In the genomic region with DNA sequence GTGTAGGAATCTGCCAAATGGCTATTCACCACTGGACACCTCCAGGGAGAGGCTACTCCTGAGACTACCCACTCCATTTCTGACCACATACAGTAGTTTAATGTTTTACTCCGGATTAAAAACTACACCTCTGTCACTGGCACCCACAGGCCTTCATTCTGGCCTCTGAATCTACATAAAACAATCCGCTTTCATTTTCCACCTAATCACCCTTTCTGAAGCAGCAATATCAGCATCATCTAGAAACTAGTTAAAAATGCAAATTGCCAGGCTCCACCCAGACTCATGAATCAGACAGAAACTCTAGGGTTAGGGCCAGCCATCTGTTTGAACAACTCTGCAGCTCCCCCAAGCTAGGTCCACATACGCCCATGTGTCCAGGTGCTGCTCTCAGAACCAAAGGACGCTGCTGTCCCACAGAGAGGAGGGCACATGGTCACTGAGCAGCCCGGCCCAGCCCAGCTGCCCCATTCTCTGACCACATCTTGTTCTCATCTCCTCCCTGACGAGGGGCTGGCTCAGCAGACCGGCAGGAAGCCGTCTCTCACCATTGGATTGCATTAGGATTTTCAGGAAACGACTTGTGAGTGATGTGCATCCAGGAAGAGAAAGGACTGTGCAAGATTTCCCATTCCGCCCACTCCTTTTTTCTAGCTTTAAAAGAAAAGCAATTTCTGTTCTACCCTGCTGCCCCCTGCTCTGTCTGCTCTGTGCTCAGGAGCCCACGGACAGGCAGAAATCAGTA, we compare ENCODE assay signal across 8 cellular contexts. TPM values are rescaled to one million over a fixed set of nuclear protein-coding genes. Genes with fewer than 3 reads are reported as not detected.
DNase-seq lines count a peak whose midpoint lies in the region; ATAC-seq and TF ChIP-seq lines count a peak whose summit lies in the region.

No MANE protein-coding gene starts in this region.

- peak overlapping the region; percentile 51 for H3K56ac ChIP-seq in mesendoderm (ENCODE audit: low read length)

- H3K36me3 ChIP-seq in mesendoderm (ENCODE audit: control insufficient read depth, insufficient read depth, low read length) (peaks cover 14% of the 10 kb centered on the region), transverse colon (no peaks in the 10 kb centered on the region), Karpas-422 (ENCODE audit: insufficient read depth, low read length) (no peaks in the 10 kb centered on the region)

- no peaks in the 10 kb centered on the region for H3K9me3 ChIP-seq in transverse colon
- no peaks in the 10 kb centered on the region for H3K9me3 ChIP-seq in Karpas-422 (ENCODE audit: low read length)

- peak overlapping the region; percentile 42 for H3K9ac ChIP-seq in mesendoderm (ENCODE audit: low read length)
- no peak overlapping the region for H3K9ac ChIP-seq in Karpas-422 (ENCODE audit: low read length)

- peak overlapping the region; percentile 79 for H2BK5ac ChIP-seq in mesendoderm (ENCODE audit: low read length)

- peak overlapping the region; percentile 18 for H4K5ac ChIP-seq in mesendoderm (ENCODE audit: low read length)

- DNase-seq in mesendoderm = peak; percentile 67
- peak; percentile 72 for DNase-seq in transverse colon
- no peak for DNase-seq in NK-92 (lab: John Stamatoyannopoulos, UW; ENCODE audit: unreplicated experiment)
- DNase-seq in Karpas-422 = no peak

- no peak for TF ChIP-seq POLR2A in transverse colon (IDR thresholded peaks at IDR 0.05)

- H4K8ac ChIP-seq in mesendoderm (ENCODE audit: low read depth, low read length) = no peak overlapping the region

- H3K4me1 Mint-ChIP-seq in brain = peaks cover 33% of the 10 kb centered on the region

- TF ChIP-seq EP300 in transverse colon (IDR thresholded peaks at IDR 0.05; ENCODE audit: low read depth) = no peak

- H3K23ac ChIP-seq in mesendoderm (ENCODE audit: low read length) = peak overlapping the region; percentile 12

- TF ChIP-seq CTCF in brain (conservative IDR thresholded peaks at IDR 0.05) (no peak), transverse colon (IDR thresholded peaks at IDR 0.05) (no peak)

- H3K4me3 ChIP-seq in mesendoderm (ENCODE audit: low read length) (no peak overlapping the region), transverse colon (no peak overlapping the region), Karpas-422 (ENCODE audit: low read length) (no peak overlapping the region)

- H3K27me3 Mint-ChIP-seq in brain = peaks cover 3% of the 10 kb centered on the region

- H2BK15ac ChIP-seq in mesendoderm (replicated peaks; ENCODE audit: low read depth) = peak overlapping the region; percentile 27

- no peaks in the 10 kb centered on the region for H3K9me2 ChIP-seq in Karpas-422 (replicated peaks; ENCODE audit: insufficient read depth, low read length)

- H3K27me3 ChIP-seq in mesendoderm (ENCODE audit: insufficient read depth, low read length, poor library complexity) = no peaks in the 10 kb centered on the region
- H3K27me3 ChIP-seq in transverse colon = no peaks in the 10 kb centered on the region
- H3K27me3 ChIP-seq in Karpas-422 (ENCODE audit: low read length) = no peaks in the 10 kb centered on the region

- H2AFZ ChIP-seq in Karpas-422 (ENCODE audit: low read length) = no peak overlapping the region

- ATAC-seq in GM18508 (IDR thresholded peaks at IDR 0.05; ENCODE audit: insufficient read depth, unreplicated experiment) = peak; percentile 92
- ATAC-seq in HG02759 (IDR thresholded peaks at IDR 0.05; ENCODE audit: unreplicated experiment) = peak; percentile 97
- ATAC-seq in SK-N-SH treated with all-trans-retinoic acid at 6 μM for 48 hours = peak; percentile 87

- no CpG with 5 or more reads among the region's 11 CpGs for WGBS in mesendoderm (ENCODE audit: extremely low coverage, insufficient coverage, low lambda C conversion rate)
- 32 to 42% methylated on average over 3 to 11 of the region's 11 CpGs for WGBS in transverse colon (ENCODE audit: low coverage in 1 of 2), 2 donors

- intact Hi-C loops in transverse colon (cut with DNase I; ENCODE audit: low total_unique reads) = no loop called here

- H3K4me3 Mint-ChIP-seq in brain = peak overlapping the region in 2 of 5 experiments; percentile 16 to 59

- peaks cover 34% of the 10 kb centered on the region for H3K4me1 ChIP-seq in mesendoderm (ENCODE audit: control insufficient read depth, low read depth, low read length)
- H3K4me1 ChIP-seq in transverse colon = peaks cover 38 to 67% (median 42%) of the 10 kb centered on the region in 4 donors
- H3K4me1 ChIP-seq in Karpas-422 (ENCODE audit: low read length) = peaks cover 14% of the 10 kb centered on the region

- peak overlapping the region; percentile 96 for H3K18ac ChIP-seq in mesendoderm (ENCODE audit: low read length)

- H3K79me2 ChIP-seq in mesendoderm (ENCODE audit: control insufficient read depth, insufficient read depth, low read length) (peaks cover 82% of the 10 kb centered on the region), Karpas-422 (ENCODE audit: low read length) (no peaks in the 10 kb centered on the region)

- H3K27ac Mint-ChIP-seq in brain = peak overlapping the region; percentile 19 to 76 (median 61)

- in situ Hi-C loops in transverse colon (cut with MboI; ENCODE audit: low pct_ligation_motif_present in 1 of 4, low pct_unique_long_range_greater_than_20kb in 1 of 4, low sequenced_read_pairs in 3 of 4) = no loop called here

- H3K4me2 ChIP-seq in mesendoderm (ENCODE audit: low read length) (peak overlapping the region; percentile 30), Karpas-422 (ENCODE audit: low read depth, low read length, poor library complexity, severe bottlenecking) (no peak overlapping the region)

- H4K20me1 ChIP-seq in Karpas-422 (ENCODE audit: insufficient read depth, low read depth, low read length) = peaks cover 8% of the 10 kb centered on the region; the same call in 1 of the 2 replicates

- H3K79me1 ChIP-seq in mesendoderm (ENCODE audit: low read length) = peaks cover 36% of the 10 kb centered on the region

- H3K36me3 Mint-ChIP-seq in brain = peaks cover 18% of the 10 kb centered on the region

- peak overlapping the region; percentile 78 for H3K27ac ChIP-seq in mesendoderm (ENCODE audit: low read depth, low read length)
- H3K27ac ChIP-seq in transverse colon = peak overlapping the region; percentile 81 to 84 (median 83)
- H3K27ac ChIP-seq in Karpas-422 (ENCODE audit: low read length) = no peak overlapping the region

- peak overlapping the region; percentile 20 for H3K4ac ChIP-seq in mesendoderm (ENCODE audit: low read depth, low read length)

- no peaks in the 10 kb centered on the region for H3K9me3 Mint-ChIP-seq in brain

- no peak overlapping the region for H2AK5ac ChIP-seq in mesendoderm (ENCODE audit: low read length)

- peak overlapping the region; percentile 70 for H2BK120ac ChIP-seq in mesendoderm (ENCODE audit: low read depth, low read length)

TF ChIP-seq in SK-N-SH treated with all-trans-retinoic acid at 6 μM for 48 hours, 23 proteins besides CTCF, POLR2A, EP300 and RAD21 (continues in another document):
- no peak for TF ChIP-seq ZNF8 (CRISPR knock-in tag; IDR thresholded peaks at IDR 0.05)
- TF ChIP-seq, protein P1, sequence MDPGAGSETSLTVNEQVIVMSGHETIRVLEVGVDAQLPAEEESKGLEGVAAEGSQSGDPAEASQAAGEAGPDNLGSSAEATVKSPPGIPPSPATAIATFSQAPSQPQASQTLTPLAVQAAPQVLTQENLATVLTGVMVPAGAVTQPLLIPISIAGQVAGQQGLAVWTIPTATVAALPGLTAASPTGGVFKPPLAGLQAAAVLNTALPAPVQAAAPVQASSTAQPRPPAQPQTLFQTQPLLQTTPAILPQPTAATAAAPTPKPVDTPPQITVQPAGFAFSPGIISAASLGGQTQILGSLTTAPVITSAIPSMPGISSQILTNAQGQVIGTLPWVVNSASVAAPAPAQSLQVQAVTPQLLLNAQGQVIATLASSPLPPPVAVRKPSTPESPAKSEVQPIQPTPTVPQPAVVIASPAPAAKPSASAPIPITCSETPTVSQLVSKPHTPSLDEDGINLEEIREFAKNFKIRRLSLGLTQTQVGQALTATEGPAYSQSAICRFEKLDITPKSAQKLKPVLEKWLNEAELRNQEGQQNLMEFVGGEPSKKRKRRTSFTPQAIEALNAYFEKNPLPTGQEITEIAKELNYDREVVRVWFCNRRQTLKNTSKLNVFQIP (CRISPR knock-in tag; IDR thresholded peaks at IDR 0.05; ENCODE audit: borderline replicate concordance, low read depth) = no peak
- TF ChIP-seq, protein P2, sequence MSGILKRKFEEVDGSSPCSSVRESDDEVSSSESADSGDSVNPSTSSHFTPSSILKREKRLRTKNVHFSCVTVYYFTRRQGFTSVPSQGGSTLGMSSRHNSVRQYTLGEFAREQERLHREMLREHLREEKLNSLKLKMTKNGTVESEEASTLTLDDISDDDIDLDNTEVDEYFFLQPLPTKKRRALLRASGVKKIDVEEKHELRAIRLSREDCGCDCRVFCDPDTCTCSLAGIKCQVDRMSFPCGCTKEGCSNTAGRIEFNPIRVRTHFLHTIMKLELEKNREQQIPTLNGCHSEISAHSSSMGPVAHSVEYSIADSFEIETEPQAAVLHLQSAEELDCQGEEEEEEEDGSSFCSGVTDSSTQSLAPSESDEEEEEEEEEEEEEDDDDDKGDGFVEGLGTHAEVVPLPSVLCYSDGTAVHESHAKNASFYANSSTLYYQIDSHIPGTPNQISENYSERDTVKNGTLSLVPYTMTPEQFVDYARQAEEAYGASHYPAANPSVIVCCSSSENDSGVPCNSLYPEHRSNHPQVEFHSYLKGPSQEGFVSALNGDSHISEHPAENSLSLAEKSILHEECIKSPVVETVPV (CRISPR knock-in tag; IDR thresholded peaks at IDR 0.05) = no peak
- no peak for TF ChIP-seq ARNTL (CRISPR knock-in tag; IDR thresholded peaks at IDR 0.05; ENCODE audit: borderline replicate concordance, low read depth)
- TF ChIP-seq TOX (CRISPR knock-in tag; IDR thresholded peaks at IDR 0.05; ENCODE audit: borderline replicate concordance) = no peak
- no peak for TF ChIP-seq ZFP30 (CRISPR knock-in tag; IDR thresholded peaks at IDR 0.05)
- TF ChIP-seq OSR1 (CRISPR knock-in tag; IDR thresholded peaks at IDR 0.05) = no peak
- no peak for TF ChIP-seq RARB (CRISPR knock-in tag; IDR thresholded peaks at IDR 0.05)
- no peak for TF ChIP-seq CSDC2 (CRISPR knock-in tag; IDR thresholded peaks at IDR 0.05)
- no peak for TF ChIP-seq ZNF565 (CRISPR knock-in tag; conservative IDR thresholded peaks at IDR 0.05; ENCODE audit: low read depth)
- TF ChIP-seq SNAI2 (CRISPR knock-in tag; IDR thresholded peaks at IDR 0.05) = no peak

RNA-seq across cellular contexts. Expression of a gene that starts 34.7 kb away (rescaled TPM):
- polyA plus RNA-seq in brain (ENCODE audit: insufficient read depth, low read depth, low replicate concordance) = 2.9 TPM
- 126 TPM for polyA plus RNA-seq in mesendoderm (2013, experiment 1 of 2)
- 123 TPM for polyA plus RNA-seq in mesendoderm (2013, experiment 2 of 2)
- total RNA-seq in transverse colon = 10 to 100 TPM in 3 of 4 donors, 1 to 10 TPM in 1; 4.0 to 28.1 (median 15.1) TPM
- 4.9 and 5.7 TPM in 2 replicates for total RNA-seq in Karpas-422 (2014; rRNA removed; shearing (Covaris generic); ENCODE audit: low replicate concordance)

Comparison
In these comparisons a context has a peak if more than half of its experiments do, and no peak if none do; other contexts are left out.
1. DNase-seq: peak in mesendoderm (single experiment) and transverse colon (single experiment); none in NK-92 (single experiment) and Karpas-422 (single experiment).
2. Peak in every context shown above with its lines, with median percentiles within 50 percentile points of each other: ATAC-seq.